In genomic region chr5:42993516-42994284, GRCh38 we compare ENCODE assay signal across 8 cellular contexts. TPM values are rescaled to one million over a fixed set of nuclear protein-coding genes. Genes with fewer than 3 reads are reported as not detected.
DNase-seq lines count a peak whose midpoint lies in the region; ATAC-seq, FAIRE-seq and TF ChIP-seq lines count a peak whose summit lies in the region.

No MANE protein-coding gene starts in this region.

- peaks cover 51% of the 10 kb centered on the region for H3K79me2 ChIP-seq in endothelial cell of umbilical vein (ENCODE audit: control insufficient read depth, insufficient read depth, low read length)

- H3K4me2 ChIP-seq in endothelial cell of umbilical vein (ENCODE audit: insufficient read depth, low read length), result peak overlapping the region; percentile 91

- dilution Hi-C loops in endothelial cell of umbilical vein (cut with MboI; ENCODE audit: extremely low pct_ligation_motif_present, low sequenced_read_pairs), result no loop called here

- peak overlapping the region; percentile 86 for H3K9ac ChIP-seq in endothelial cell of umbilical vein (replicated peaks; ENCODE audit: extremely low read depth, insufficient read depth, low read length)

- CTCF ChIA-PET in endothelial cell of umbilical vein (lab: Charles Lee), result interaction anchor here (0.9 to 10.0 kb wide), 12 partner anchors 10 to 128 kb away, joined by 3 to 175 read pairs (median 32); partner anchors contain the start of gene ANXA2R

- POLR2A ChIA-PET in endothelial cell of umbilical vein (lab: Charles Lee), result interaction anchor here (0.6 to 4.4 kb wide), 11 partner anchors 14 to 128 kb away, joined by 3 to 22 read pairs (median 6); no protein-coding TSS in a partner anchor

- H3K9me3 Mint-ChIP-seq in nephron progenitor cell, result peaks cover 28% of the 10 kb centered on the region

- no peaks in the 10 kb centered on the region for H4K20me1 ChIP-seq in endothelial cell of umbilical vein (replicated peaks; ENCODE audit: control insufficient read depth, extremely low read depth, insufficient read depth, low read length)

- no peak for TF ChIP-seq POLR2A in endothelial cell of umbilical vein (IDR thresholded peaks at IDR 0.05; ENCODE audit: low read depth, low read length)

- peaks cover 32% of the 10 kb centered on the region for H3K4me1 ChIP-seq in endothelial cell of umbilical vein (ENCODE audit: control insufficient read depth, extremely low read depth, insufficient read depth, low read length)

- H2AFZ ChIP-seq in endothelial cell of umbilical vein (ENCODE audit: low read depth, low read length), result no peak overlapping the region

- peaks cover 100% of the 10 kb centered on the region for H3K27me3 Mint-ChIP-seq in nephron progenitor cell (ENCODE audit: low read depth, poor library complexity)

- peak overlapping the region; percentile 68 for H3K4me3 Mint-ChIP-seq in nephron progenitor cell

- peak; percentile 41 for DNase-seq in HTR-8/SVneo (ENCODE audit: insufficient read length, low spot score)
- peak; percentile 29 to 44 for DNase-seq in activated CD4-positive, alpha-beta T cell treated with anti-CD3 and anti-CD28 coated beads, Interleukin-2, amount 50 U/mL, for 4 hours
- DNase-seq in endothelial cell of umbilical vein (ENCODE audit: low read depth, low spot score), result peak; percentile 88
- no peak for DNase-seq in nephron progenitor cell
- no peak for DNase-seq in omental fat pad (ENCODE audit: low spot score)
- DNase-seq in NCI-H1048 (lab: John Stamatoyannopoulos, UW), result no peak
- no peak for DNase-seq in NCI-H526 (lab: John Stamatoyannopoulos, UW)

- no peak for ATAC-seq in omental fat pad (ENCODE audit: low FRiP score)

- no peaks in the 10 kb centered on the region for H3K36me3 ChIP-seq in endothelial cell of umbilical vein (ENCODE audit: control insufficient read depth in 2 of 2, extremely low read depth in 1 of 2, insufficient read depth in 2 of 2, low read length in 2 of 2)

- no peaks in the 10 kb centered on the region for H3K9me3 ChIP-seq in endothelial cell of umbilical vein (replicated peaks; ENCODE audit: control insufficient read depth, insufficient read depth, low read length)

- FAIRE-seq in HTR-8/SVneo (lab: Jason Lieb, UNC), result no peak
- FAIRE-seq in endothelial cell of umbilical vein (lab: Jason Lieb, UNC), result peak; percentile 81

- intact Hi-C loops in endothelial cell of umbilical vein (cut with micrococcal nuclease), result loop anchor here (1.0 to 2.0 kb wide), 2 partner anchors 43 to 127 kb away; partner anchors contain the start of gene ZNF131

- no peaks in the 10 kb centered on the region for H3K27me3 ChIP-seq in endothelial cell of umbilical vein (ENCODE audit: control insufficient read depth in 2 of 2, insufficient read depth in 2 of 2, low read length in 2 of 2)

- no peak overlapping the region for H3K27ac Mint-ChIP-seq in nephron progenitor cell

- BruUV-seq in endothelial cell of umbilical vein (replicated peaks; lab: Mats Ljungman, UMichigan), result no TSS peak

- TF ChIP-seq CTCF in endothelial cell of umbilical vein (IDR thresholded peaks at IDR 0.05; ENCODE audit: extremely low read depth in 1 of 2, insufficient read depth in 1 of 2, low read depth in 1 of 2, low read length in 2 of 2) (no peak), nephron progenitor cell (IDR thresholded peaks at IDR 0.05) (no peak), omental fat pad (IDR thresholded peaks at IDR 0.05) (no peak)

- peak overlapping the region; percentile 98 for H3K27ac ChIP-seq in endothelial cell of umbilical vein (ENCODE audit: insufficient read depth, low read depth, low read length)

- H3K4me1 Mint-ChIP-seq in nephron progenitor cell, result peaks cover 18% of the 10 kb centered on the region

- peaks cover 4% of the 10 kb centered on the region for H3K36me3 Mint-ChIP-seq in nephron progenitor cell (ENCODE audit: low read depth)

- peak overlapping the region; percentile 66 for H3K4me3 ChIP-seq in GM08714 (ENCODE audit: low read length)
- H3K4me3 ChIP-seq in endothelial cell of umbilical vein (replicated peaks in 1 of 3; ENCODE audit: insufficient read depth in 1 of 3, low read depth in 1 of 3, low read length in 3 of 3), result peak overlapping the region; percentile 59 to 94 (median 61)

- H3K9me1 ChIP-seq in endothelial cell of umbilical vein (replicated peaks; ENCODE audit: control insufficient read depth, extremely low read depth, insufficient read depth, low read length), result no peaks in the 10 kb centered on the region

TF ChIP-seq in endothelial cell of umbilical vein, 7 proteins besides CTCF, POLR2A, EP300 and RAD21:
- TF ChIP-seq EZH2 (IDR thresholded peaks at IDR 0.05; ENCODE audit: borderline replicate concordance, low read depth, low read length, severe bottlenecking) (no peak), FOS (IDR thresholded peaks at IDR 0.05; ENCODE audit: borderline replicate concordance, insufficient read depth, low read length) (no peak), JUN (IDR thresholded peaks at IDR 0.05; ENCODE audit: borderline replicate concordance, insufficient read depth, insufficient read length, low read depth) (no peak), MYC (IDR thresholded peaks at IDR 0.05; ENCODE audit: low read depth, low read length) (no peak), GATA2 (IDR thresholded peaks at IDR 0.05; ENCODE audit: insufficient read depth, insufficient read length, low read depth, low read length) (no peak), POLR2AphosphoS5 (IDR thresholded peaks at IDR 0.05; ENCODE audit: insufficient read depth, low read depth, low read length) (no peak)
- TF ChIP-seq, protein P1, sequence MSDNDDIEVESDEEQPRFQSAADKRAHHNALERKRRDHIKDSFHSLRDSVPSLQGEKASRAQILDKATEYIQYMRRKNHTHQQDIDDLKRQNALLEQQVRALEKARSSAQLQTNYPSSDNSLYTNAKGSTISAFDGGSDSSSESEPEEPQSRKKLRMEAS (IDR thresholded peaks at IDR 0.05; ENCODE audit: insufficient read depth, insufficient read length), result no peak

RNA-seq across cellular contexts. Expression of gene ANXA2R, which starts 46.4 kb away (rescaled TPM):
- 6.6 and 8.1 TPM in 2 replicates for total RNA-seq in endothelial cell of umbilical vein
- polyA plus RNA-seq in endothelial cell of umbilical vein, result 10.4 and 11.1 TPM in 2 replicates
- 8.6 and 9.1 TPM in 2 replicates for polyA plus RNA-seq in endothelial cell of umbilical vein (2011; cell fraction: cytosol; rRNA removed)
- polyA plus RNA-seq in endothelial cell of umbilical vein (2011; cell fraction: nucleus; rRNA removed), result 6.8 and 7.3 TPM in 2 replicates
- 3.9 and 4.3 TPM in 2 replicates for polyA plus RNA-seq in endothelial cell of umbilical vein (2012)
- 7.2 and 7.3 TPM in 2 replicates for polyA minus RNA-seq in endothelial cell of umbilical vein
- polyA minus RNA-seq in endothelial cell of umbilical vein (2011; cell fraction: cytosol; rRNA and poly(A)+ RNA removed), result 1.2 TPM
- polyA minus RNA-seq in endothelial cell of umbilical vein (2011; cell fraction: nucleus; rRNA and poly(A)+ RNA removed), result 12.9 and 14.0 TPM in 2 replicates
- 1 to 10 TPM; 1.5 to 5.5 (median 3.4) TPM for total RNA-seq in omental fat pad

Comparison
In these comparisons a context has a peak if more than half of its experiments do, and no peak if none do; other contexts are left out.
1. DNase-seq: peak in HTR-8/SVneo (single experiment), activated CD4-positive, alpha-beta T cell treated with anti-CD3 and anti-CD28 coated beads, Interleukin-2, amount 50 U/mL, for 4 hours (2 of 2) and endothelial cell of umbilical vein (single experiment); none in nephron progenitor cell (single experiment), omental fat pad (single experiment), NCI-H1048 (single experiment) and NCI-H526 (0 of 2).